In the genomic region with DNA sequence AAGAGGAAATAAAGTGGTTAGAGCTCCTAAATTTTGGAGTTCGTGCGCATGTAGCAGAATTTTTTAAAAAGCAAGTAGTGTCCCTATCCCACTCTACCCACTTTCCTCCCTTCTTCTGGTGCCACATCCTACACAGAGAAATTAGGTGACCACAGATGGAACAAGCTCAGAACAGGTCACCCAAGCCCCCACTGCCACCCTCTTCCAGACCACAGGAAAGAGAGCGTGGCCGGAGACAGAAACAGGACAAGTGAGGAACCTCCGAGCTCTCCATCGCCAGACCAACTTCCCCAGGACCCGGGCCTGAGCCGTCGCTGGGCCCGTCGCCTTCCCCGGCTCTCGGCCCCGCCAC, we compare ENCODE assay signal across 8 cellular contexts. TPM values are rescaled to one million over a fixed set of nuclear protein-coding genes. Genes with fewer than 3 reads are reported as not detected.
A peak's percentile ranks its signal among the peaks of the same experiment; 100 is the strongest.
DNase-seq lines count a peak whose midpoint lies in the region; ATAC-seq and TF ChIP-seq lines count a peak whose summit lies in the region.

No MANE protein-coding gene starts in this region.

- H2BK15ac ChIP-seq in mesendoderm (replicated peaks; ENCODE audit: low read depth) = no peak overlapping the region

- peak overlapping the region; percentile 94 for H3K9ac ChIP-seq in mesendoderm (ENCODE audit: low read length)

- intact Hi-C loops in CD8-positive, alpha-beta T cell (cut with DNase I, micrococcal nuclease) = loop anchor here (1.0 to 10.0 kb wide), 11 partner anchors 12 to 1844 kb away; a partner anchor contains a TSS

- H3K27ac ChIP-seq in CD8-positive, alpha-beta T cell (ENCODE audit: low read depth, low read length) = peak overlapping the region; percentile 99
- peak overlapping the region; percentile 100 for H3K27ac ChIP-seq in mesendoderm (ENCODE audit: low read depth, low read length)

- H3K4me3 ChIP-seq in CD8-positive, alpha-beta T cell (ENCODE audit: low read depth, low read length) = peak overlapping the region; percentile 99
- H3K4me3 ChIP-seq in astrocyte of the spinal cord (ENCODE audit: low read depth, low read length) = peak overlapping the region; percentile 95
- peak overlapping the region; percentile 66 for H3K4me3 ChIP-seq in mesendoderm (ENCODE audit: low read length)

- peak overlapping the region; percentile 97 for H3K27ac Mint-ChIP-seq in CD8-positive, alpha-beta T cell

- H2BK5ac ChIP-seq in mesendoderm (ENCODE audit: low read length) = peak overlapping the region; percentile 59

- H2BK120ac ChIP-seq in mesendoderm (ENCODE audit: low read depth, low read length) = no peak overlapping the region

- peaks cover 15% of the 10 kb centered on the region for H3K36me3 Mint-ChIP-seq in CD8-positive, alpha-beta T cell

- H3K79me2 ChIP-seq in mesendoderm (ENCODE audit: control insufficient read depth, insufficient read depth, low read length) = peaks cover 40% of the 10 kb centered on the region

- peak overlapping the region; percentile 33 for H3K18ac ChIP-seq in mesendoderm (ENCODE audit: low read length)

- no peaks in the 10 kb centered on the region for H3K27me3 ChIP-seq in CD8-positive, alpha-beta T cell (ENCODE audit: insufficient read depth, low read length)
- no peaks in the 10 kb centered on the region for H3K27me3 ChIP-seq in mesendoderm (ENCODE audit: insufficient read depth, low read length, poor library complexity)

- WGBS in mesendoderm (ENCODE audit: extremely low coverage, insufficient coverage, low lambda C conversion rate) = no CpG with 5 or more reads among the region's 14 CpGs

- H3K27me3 Mint-ChIP-seq in CD8-positive, alpha-beta T cell (ENCODE audit: low read depth) = no peaks in the 10 kb centered on the region

- peaks cover 27% of the 10 kb centered on the region for H3K4me1 ChIP-seq in CD8-positive, alpha-beta T cell (ENCODE audit: insufficient read depth, low read length)
- H3K4me1 ChIP-seq in mesendoderm (ENCODE audit: control insufficient read depth, low read depth, low read length) = peaks cover 2% of the 10 kb centered on the region

- H3K4me1 Mint-ChIP-seq in CD8-positive, alpha-beta T cell (ENCODE audit: low read depth) = peaks cover 47% of the 10 kb centered on the region

- no peak for TF ChIP-seq CTCF in CD8-positive, alpha-beta T cell (IDR thresholded peaks at IDR 0.05)
- no peak for TF ChIP-seq CTCF in astrocyte of the spinal cord (IDR thresholded peaks at IDR 0.05; ENCODE audit: low read depth, low read length)

- POLR2A ChIA-PET in CD8-positive, alpha-beta T cell (lab: Charles Lee) = interaction anchor here (0.8 to 1.9 kb wide), 5 partner anchors 12 to 70 kb away, joined by 3 to 6 read pairs (median 4); no protein-coding TSS in a partner anchor

- H3K4ac ChIP-seq in mesendoderm (ENCODE audit: low read depth, low read length) = peak overlapping the region; percentile 58

- H4K8ac ChIP-seq in mesendoderm (ENCODE audit: low read depth, low read length) = no peak overlapping the region

- no peak for ATAC-seq in CD8-positive, alpha-beta T cell
- ATAC-seq in HG02938 (IDR thresholded peaks at IDR 0.05; ENCODE audit: unreplicated experiment) (peak; percentile 29), HG03439 (IDR thresholded peaks at IDR 0.05; ENCODE audit: unreplicated experiment) (no peak)

- H3K4me2 ChIP-seq in mesendoderm (ENCODE audit: low read length) = peak overlapping the region; percentile 94

- H3K23ac ChIP-seq in mesendoderm (ENCODE audit: low read length) = no peak overlapping the region

- no peak overlapping the region for H4K5ac ChIP-seq in mesendoderm (ENCODE audit: low read length)

- no peaks in the 10 kb centered on the region for H3K36me3 ChIP-seq in CD8-positive, alpha-beta T cell (ENCODE audit: insufficient read depth, low read length)
- H3K36me3 ChIP-seq in mesendoderm (ENCODE audit: control insufficient read depth, insufficient read depth, low read length) = peaks cover 2% of the 10 kb centered on the region

- H3K4me3 Mint-ChIP-seq in CD8-positive, alpha-beta T cell = peak overlapping the region; percentile 95

- no peaks in the 10 kb centered on the region for H3K9me3 Mint-ChIP-seq in CD8-positive, alpha-beta T cell

- CTCF ChIA-PET in CD8-positive, alpha-beta T cell (lab: Charles Lee) = interaction anchor here (1.1 to 10.5 kb wide), 5 partner anchors 16 to 88 kb away, joined by 3 to 81 read pairs (median 6); no protein-coding TSS in a partner anchor

- H3K79me1 ChIP-seq in mesendoderm (ENCODE audit: low read length) = peaks cover 11% of the 10 kb centered on the region

- in situ Hi-C loops in astrocyte of the spinal cord (cut with HindIII; ENCODE audit: low sequenced_read_pairs) = no loop called here

- H3K9me3 ChIP-seq in CD8-positive, alpha-beta T cell (ENCODE audit: low read length) = no peaks in the 10 kb centered on the region

- peak overlapping the region; percentile 98 for H3K56ac ChIP-seq in mesendoderm (ENCODE audit: low read length)

- DNase-seq in CD8-positive, alpha-beta T cell = no peak
- no peak for DNase-seq in astrocyte of the spinal cord (ENCODE audit: low read depth, low spot score)
- DNase-seq in mesendoderm = no peak
- DNase-seq in OCI-M2 (lab: John Stamatoyannopoulos, UW; ENCODE audit: unreplicated experiment) = no peak
- no peak for DNase-seq in UCSD-AML1 (lab: John Stamatoyannopoulos, UW; ENCODE audit: unreplicated experiment)
- no peak for DNase-seq in CD1c-positive myeloid dendritic cell (ENCODE audit: extremely low spot score)

- H2AK5ac ChIP-seq in mesendoderm (ENCODE audit: low read length) = no peak overlapping the region

RNA-seq across cellular contexts. Expression of a gene that starts 0.4 kb away (rescaled TPM):
- total RNA-seq in CD8-positive, alpha-beta T cell = 10 to 100 TPM; 37.3 to 38.9 TPM
- polyA plus RNA-seq in mesendoderm (2013, experiment 1 of 2) = 30.5 TPM
- 29.1 TPM for polyA plus RNA-seq in mesendoderm (2013, experiment 2 of 2)
